22 cellular contexts compared by ENCODE assay signal in the genomic region with DNA sequence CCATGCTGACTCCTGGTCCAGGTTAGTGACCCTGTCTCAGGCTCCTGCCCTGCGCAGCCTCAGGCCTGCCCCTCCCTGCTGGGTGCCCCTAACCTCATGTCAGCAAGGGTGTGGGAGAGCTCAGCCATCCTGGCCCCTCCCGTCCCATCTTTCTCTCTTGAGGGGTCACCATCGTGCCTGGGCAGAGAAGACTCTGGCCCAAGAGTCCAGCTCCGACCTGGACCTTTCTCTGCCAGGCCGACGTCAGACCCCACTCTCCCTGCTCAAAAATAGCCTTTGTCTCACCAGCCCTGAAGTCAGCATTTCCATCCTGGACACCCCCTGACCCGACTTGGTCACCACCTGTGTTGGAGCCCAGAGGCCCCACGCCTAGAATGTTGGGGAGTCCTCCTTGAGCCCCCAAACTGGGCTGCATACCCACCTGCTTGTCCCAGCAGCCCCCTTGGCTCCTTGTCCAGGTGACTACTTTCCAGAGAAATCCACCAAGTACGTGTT. TPM values are rescaled to one million over a fixed set of nuclear protein-coding genes. Genes with fewer than 3 reads are reported as not detected.
A peak's percentile ranks its signal among the peaks of the same experiment; 100 is the strongest.
DNase-seq lines count a peak whose midpoint lies in the region; ATAC-seq, FAIRE-seq and TF ChIP-seq lines count a peak whose summit lies in the region.
"Had no signal": no experiment of that assay in that cellular context is flagged by ENCODE, and none has a peak within 500 bp of the region (broad histone marks: within the 10 kb centered on the region; RNA-seq: fewer than 3 reads in every experiment).

No MANE protein-coding gene starts in this region.

- H3K4me3 Mint-ChIP-seq in astrocyte (ENCODE audit: unreplicated experiment) = peak overlapping the region; percentile 60
- H3K4me3 Mint-ChIP-seq in osteocyte (ENCODE audit: unreplicated experiment) = no peak overlapping the region
- H3K4me3 Mint-ChIP-seq: activated naive CD8-positive, alpha-beta T cell; CD8-positive, alpha-beta T cell; neural crest cell had no signal

- peaks cover 3% of the 10 kb centered on the region for H3K27me3 Mint-ChIP-seq in astrocyte (ENCODE audit: low read depth, unreplicated experiment)
- H3K27me3 Mint-ChIP-seq in osteocyte (ENCODE audit: unreplicated experiment) = no peaks in the 10 kb centered on the region
- H3K27me3 Mint-ChIP-seq: activated naive CD8-positive, alpha-beta T cell had no signal

- no peak for TF ChIP-seq CTCF in right atrium auricular region (IDR thresholded peaks at IDR 0.05)
- no peak for TF ChIP-seq CTCF in astrocyte (IDR thresholded peaks at IDR 0.05; ENCODE audit: insufficient read depth, low read depth, low read length)
- TF ChIP-seq CTCF in osteocyte (IDR thresholded peaks at IDR 0.05) = no peak
- TF ChIP-seq CTCF in transverse colon (IDR thresholded peaks at IDR 0.05) = no peak

- 73 to 79% methylated on average over 9 of the region's 9 CpGs for WGBS in aorta, 2 donors
- whole genome bisulfite sequencing in transverse colon (ENCODE audit: low coverage in 1 of 2), 2 donors = 91 to 93% methylated on average over 7 to 8 of the region's 9 CpGs

- H3K27me3 ChIP-seq in right atrium auricular region (no peaks in the 10 kb centered on the region), astrocyte (ENCODE audit: insufficient read depth, low read length) (no peaks in the 10 kb centered on the region), aorta (ENCODE audit: control insufficient read depth in 1 of 2, insufficient read depth in 2 of 2, low read length in 1 of 2) (no peaks in the 10 kb centered on the region), transverse colon (no peaks in the 10 kb centered on the region)
- H3K27me3 ChIP-seq: body of pancreas, left lung, thyroid gland had no signal

- FAIRE-seq in astrocyte (lab: Jason Lieb, UNC) = no peak
- FAIRE-seq: endometrium had no signal

- peaks cover 10% of the 10 kb centered on the region for H3K36me3 ChIP-seq in right atrium auricular region
- H3K36me3 ChIP-seq in astrocyte (ENCODE audit: insufficient read depth, low read length) = no peaks in the 10 kb centered on the region
- H3K36me3 ChIP-seq in aorta (ENCODE audit: control insufficient read depth in 1 of 2, insufficient read depth in 2 of 2, low read length in 1 of 2) = no peaks in the 10 kb centered on the region
- no peaks in the 10 kb centered on the region for H3K36me3 ChIP-seq in transverse colon
- H3K36me3 ChIP-seq: thyroid gland had no signal

- H3K9me3 Mint-ChIP-seq in astrocyte (ENCODE audit: unreplicated experiment) = no peaks in the 10 kb centered on the region
- H3K9me3 Mint-ChIP-seq in osteocyte (ENCODE audit: unreplicated experiment) = no peaks in the 10 kb centered on the region
- H3K9me3 Mint-ChIP-seq: CD8-positive, alpha-beta T cell; neural crest cell had no signal

- no peak overlapping the region for H3K27ac Mint-ChIP-seq in astrocyte (ENCODE audit: unreplicated experiment)
- peak overlapping the region; percentile 27 for H3K27ac Mint-ChIP-seq in osteocyte (ENCODE audit: unreplicated experiment)
- H3K27ac Mint-ChIP-seq: activated naive CD8-positive, alpha-beta T cell; CD8-positive, alpha-beta T cell had no signal

- intact Hi-C loops in left cardiac atrium (cut with DNase I) (no loop called here), aorta (cut with DNase I) (no loop called here), transverse colon (cut with DNase I; ENCODE audit: low total_unique reads) (no loop called here)

- no peak overlapping the region for H3K4me2 ChIP-seq in astrocyte (ENCODE audit: low read length)

- H3K4me3 ChIP-seq in right atrium auricular region (no peak overlapping the region), astrocyte (ENCODE audit: insufficient read depth, low read depth, low read length) (no peak overlapping the region), aorta (ENCODE audit: low read length in 2 of 2) (no peak overlapping the region), transverse colon (no peak overlapping the region)
- H3K4me3 ChIP-seq: body of pancreas, left lung, mucosa of descending colon, thyroid gland had no signal

- no peak overlapping the region for H3K27ac ChIP-seq in right atrium auricular region
- H3K27ac ChIP-seq in astrocyte (ENCODE audit: low read depth, low read length) = no peak overlapping the region
- no peak overlapping the region for H3K27ac ChIP-seq in aorta (ENCODE audit: low read depth in 1 of 2, low read length in 2 of 2)
- no peak overlapping the region for H3K27ac ChIP-seq in transverse colon
- H3K27ac ChIP-seq: body of pancreas, left lung, thyroid gland had no signal

- peaks cover 33% of the 10 kb centered on the region for H4K20me1 ChIP-seq in astrocyte (ENCODE audit: insufficient read depth, low read length)

- no peak for TF ChIP-seq POLR2A in transverse colon (IDR thresholded peaks at IDR 0.05)

- no peak overlapping the region for H3K9ac ChIP-seq in astrocyte (ENCODE audit: low read length)

- peaks cover 4% of the 10 kb centered on the region for H3K79me2 ChIP-seq in astrocyte (ENCODE audit: insufficient read depth, low read length)

- H3K9me3 ChIP-seq in right atrium auricular region (no peaks in the 10 kb centered on the region), astrocyte (ENCODE audit: insufficient read depth, low read depth, low read length) (no peaks in the 10 kb centered on the region), aorta (ENCODE audit: control insufficient read depth, low read length) (no peaks in the 10 kb centered on the region), transverse colon (no peaks in the 10 kb centered on the region)
- H3K9me3 ChIP-seq: body of pancreas, left lung, mucosa of descending colon, thyroid gland had no signal

- H3K4me1 Mint-ChIP-seq in astrocyte (ENCODE audit: low read depth, unreplicated experiment) (peaks cover 7% of the 10 kb centered on the region), osteocyte (ENCODE audit: unreplicated experiment) (peaks cover 2% of the 10 kb centered on the region)
- H3K4me1 Mint-ChIP-seq: neural crest cell had no signal

- peak; percentile 17 for DNase-seq in left cardiac atrium
- no peak for DNase-seq in right atrium auricular region (ENCODE audit: low spot score)
- no peak for DNase-seq in astrocyte (ENCODE audit: low read depth)
- DNase-seq in osteocyte (ENCODE audit: extremely low spot score, unreplicated experiment) = peak; percentile 76
- peak in 1 of 2 donors; percentile 25 for DNase-seq in aorta
- DNase-seq in transverse colon = no peak
- DNase-seq: activated CD4-positive, CD25-positive, alpha-beta regulatory T cell; GDM1; NCI-H2107; NK-92 treated with Interleukin-12 subunit alpha and Interleukin-12 subunit beta, amount 100 ng/mL, for 24 hours; T-helper 9 cell; thyroid gland had no signal

- no peak for TF ChIP-seq EP300 in transverse colon (IDR thresholded peaks at IDR 0.05; ENCODE audit: low read depth)

- no peak for ATAC-seq in left cardiac atrium
- ATAC-seq in aorta (ENCODE audit: low FRiP score) = peak; percentile 3
- no peak; the same call in 2 of the 3 replicates for ATAC-seq in SK-N-SH treated with all-trans-retinoic acid at 6 μM for 48 hours
- ATAC-seq: body of pancreas; CD8-positive, alpha-beta T cell; left lung had no signal

- no peak overlapping the region for H2AFZ ChIP-seq in astrocyte (ENCODE audit: low read depth, low read length)

- H3K4me1 ChIP-seq in right atrium auricular region = peaks cover 0 to 5% of the 10 kb centered on the region in 2 donors
- no peaks in the 10 kb centered on the region for H3K4me1 ChIP-seq in astrocyte (ENCODE audit: insufficient read depth, low read length)
- H3K4me1 ChIP-seq in aorta (ENCODE audit: control insufficient read depth in 1 of 2, insufficient read depth in 2 of 2, low read length in 2 of 2) = no peaks in the 10 kb centered on the region
- peaks cover 0 to 8% (median 0%) of the 10 kb centered on the region in 4 donors for H3K4me1 ChIP-seq in transverse colon
- H3K4me1 ChIP-seq: body of pancreas, thyroid gland had no signal

- peaks cover 5% of the 10 kb centered on the region for H3K36me3 Mint-ChIP-seq in astrocyte (ENCODE audit: low read depth, unreplicated experiment)
- H3K36me3 Mint-ChIP-seq in osteocyte (ENCODE audit: unreplicated experiment) = peaks cover 9% of the 10 kb centered on the region
- H3K36me3 Mint-ChIP-seq: activated naive CD8-positive, alpha-beta T cell had no signal

- in situ Hi-C loops in transverse colon (cut with MboI; ENCODE audit: low pct_ligation_motif_present in 1 of 4, low pct_unique_long_range_greater_than_20kb in 1 of 4, low sequenced_read_pairs in 3 of 4) = no loop called here

TF ChIP-seq in SK-N-SH treated with all-trans-retinoic acid at 6 μM for 48 hours, 23 proteins besides CTCF, POLR2A, EP300 and RAD21 (continues in another document):
- no peak for TF ChIP-seq ESRRG (CRISPR knock-in tag; IDR thresholded peaks at IDR 0.05)
- TF ChIP-seq ZNF8 (CRISPR knock-in tag; IDR thresholded peaks at IDR 0.05) = no peak
- TF ChIP-seq ARNTL (CRISPR knock-in tag; IDR thresholded peaks at IDR 0.05; ENCODE audit: borderline replicate concordance, low read depth) = no peak

RNA-seq across cellular contexts. Expression of gene SCGB1C1, which starts 4.9 kb away (rescaled TPM):
- total RNA-seq in left cardiac atrium (not detected), right atrium auricular region (not detected), astrocyte (not detected in 2 replicates), osteocyte (not detected in 2 replicates), aorta (not detected), transverse colon (not detected)
- not detected for polyA plus RNA-seq in aorta
- total RNA-seq: body of pancreas; CD8-positive, alpha-beta T cell; left lung; mucosa of descending colon; NCI-H460; neural crest cell; RPMI7951; thyroid gland had no signal

RNA-seq across cellular contexts. Expression of gene BET1L, which starts 9.4 kb away (rescaled TPM):
- total RNA-seq in left cardiac atrium (10 to 100 TPM; 27.6 to 44.5 TPM), right atrium auricular region (10 to 100 TPM; 20.7 to 25.9 TPM), astrocyte (73.2 and 81.6 TPM in 2 replicates), osteocyte (54.6 and 59.3 TPM in 2 replicates), aorta (10 to 100 TPM; 50.3 to 55.4 TPM), transverse colon (100 to 1,000 TPM in 1 of 4 donors, 10 to 100 TPM in 3; 31.8 to 111 (median 36.6) TPM)
- polyA plus RNA-seq in aorta = 10 to 100 TPM; 24.0 to 40.1 TPM

RNA-seq across cellular contexts. Expression of gene RIC8A, which starts 9.7 kb away (rescaled TPM):
- total RNA-seq in left cardiac atrium = 10 to 100 TPM; 54.1 to 67.4 TPM
- 100 to 1,000 TPM in 1 of 2 donors, 10 to 100 TPM in 1; 68.0 to 101 TPM for total RNA-seq in right atrium auricular region
- total RNA-seq in astrocyte = 157 TPM in 2 replicates
- 105 and 125 TPM in 2 replicates for total RNA-seq in osteocyte
- total RNA-seq in aorta = 10 to 100 TPM; 70.1 to 77.3 TPM
- 10 to 100 TPM; 30.6 to 65.6 TPM for polyA plus RNA-seq in aorta
- 100 to 1,000 TPM in 2 of 4 donors, 10 to 100 TPM in 2; 59.2 to 145 (median 93.8) TPM for total RNA-seq in transverse colon

RNA-seq across cellular contexts. Expression of gene SIRT3, which starts 38.4 kb away (rescaled TPM):
- total RNA-seq in left cardiac atrium (10 to 100 TPM; 21.1 to 21.6 TPM), right atrium auricular region (10 to 100 TPM; 18.3 to 31.4 TPM), astrocyte (10.9 and 12.0 TPM in 2 replicates), osteocyte (23.2 and 25.7 TPM in 2 replicates), aorta (10 to 100 TPM in 1 of 2 donors, 1 to 10 TPM in 1; 8.6 to 17.6 TPM), transverse colon (10 to 100 TPM in 3 of 4 donors, 1 to 10 TPM in 1; 7.2 to 27.9 (median 20.6) TPM)
- 10 to 100 TPM; 14.8 to 24.8 TPM for polyA plus RNA-seq in aorta

RNA-seq across cellular contexts. Expression of gene PSMD13, which starts 39.0 kb away (rescaled TPM):
- total RNA-seq in left cardiac atrium (10 to 100 TPM; 75.5 to 87.3 TPM), right atrium auricular region (10 to 100 TPM; 75.3 to 80.3 TPM), astrocyte (131 and 137 TPM in 2 replicates), osteocyte (115 and 126 TPM in 2 replicates), aorta (10 to 100 TPM; 75.4 to 80.9 TPM), transverse colon (10 to 100 TPM; 23.2 to 96.5 (median 52.2) TPM)
- polyA plus RNA-seq in aorta = 100 to 1,000 TPM in 1 of 2 donors, 10 to 100 TPM in 1; 70.9 to 123 TPM

Comparison
In these comparisons a context has a peak if more than half of its experiments do, and no peak if none do; other contexts are left out.
1. DNase-seq: peak in left cardiac atrium (single experiment) and osteocyte (single experiment); none in right atrium auricular region (single experiment), astrocyte (single experiment) and transverse colon (single experiment).